In genomic region chr4:11597506-11597905, GRCh38 we compare ENCODE assay signal across 26 cellular contexts.
DNase-seq lines count a peak whose midpoint lies in the region; ATAC-seq, FAIRE-seq and TF ChIP-seq lines count a peak whose summit lies in the region.
"Had no signal": no experiment of that assay in that cellular context is flagged by ENCODE, and none has a peak within 500 bp of the region (broad histone marks: within the 10 kb centered on the region; RNA-seq: fewer than 3 reads in every experiment).

No MANE protein-coding gene starts in this region.

- peak overlapping the region in 3 of 4 donors; percentile 30 to 63 (median 38) for H3K27ac ChIP-seq in esophagus squamous epithelium
- H3K27ac ChIP-seq: coronary artery, KMS-11, left lung, thyroid gland had no signal

- H3K9me3 ChIP-seq in esophagus squamous epithelium, result no peaks in the 10 kb centered on the region
- H3K9me3 ChIP-seq: left lung, thyroid gland had no signal

- peaks cover 0 to 26% (median 4%) of the 10 kb centered on the region in 3 donors for H3K4me1 ChIP-seq in esophagus squamous epithelium
- H3K4me1 ChIP-seq: left lung, thyroid gland had no signal

- TF ChIP-seq CTCF in esophagus squamous epithelium (IDR thresholded peaks at IDR 0.05) (no peak), foreskin fibroblast (IDR thresholded peaks at IDR 0.05; ENCODE audit: low read depth, low read length) (no peak)

- H3K36me3 ChIP-seq in esophagus squamous epithelium, result no peaks in the 10 kb centered on the region
- H3K36me3 ChIP-seq: left lung, thyroid gland had no signal

- no peak for FAIRE-seq in GM12891 (lab: Jason Lieb, UNC)
- FAIRE-seq: H54, HTR-8/SVneo, small intestine had no signal

- intact Hi-C loops in esophagus squamous epithelium (cut with DNase I), result no loop called here

- DNase-seq in DMS153 treated with DMSO at 0.1 percent for 48 hours (lab: John Stamatoyannopoulos, UW; ENCODE audit: unreplicated experiment), result peak; percentile 17
- peak in 2 of 3 experiments; percentile 41 to 84 for DNase-seq in NCI-H1417 (lab: John Stamatoyannopoulos, UW)
- peak; percentile 93 for DNase-seq in NCI-H748 (lab: John Stamatoyannopoulos, UW; ENCODE audit: unreplicated experiment)
- no peak for DNase-seq in esophagus squamous epithelium (lab: John Stamatoyannopoulos, UW)
- no peak for DNase-seq in foreskin fibroblast
- DNase-seq in GM12891 (ENCODE audit: insufficient read length, low spot score), result no peak
- DNase-seq: activated CD4-positive, alpha-beta T cell treated with anti-CD3 and anti-CD28 coated beads, Interleukin-2, amount 10 ng/mL, durations not matched to agents 24 days and 14 days; CD4-positive, alpha-beta memory T cell; endodermal cell; head of caudate nucleus; left lung; NCI-H1048; NCI-H446 treated with DMSO at 0.1 percent for 48 hours; nephron progenitor cell; posterior cingulate gyrus; SHP77 treated with DMSO at 0.1 percent for 48 hours; small intestine; stimulated activated CD4-positive, alpha-beta T cell treated with anti-CD3 and anti-CD28 coated beads, Interleukin-2, amount 100 ng/mL, for 48 hours; stimulated activated naive CD4-positive, alpha-beta T cell treated with Interleukin-2 at 50 U/mL for 16 hours; thyroid gland had no signal

- no peak overlapping the region for H3K4me3 ChIP-seq in esophagus squamous epithelium
- H3K4me3 ChIP-seq in foreskin fibroblast (ENCODE audit: low read depth in 1 of 2, low read length in 2 of 2), result no peak overlapping the region
- H3K4me3 ChIP-seq: coronary artery, left lung, thyroid gland had no signal

- ATAC-seq in SK-N-SH treated with all-trans-retinoic acid at 6 μM for 48 hours, result no peak
- ATAC-seq: activated T-helper 17 cell treated with anti-CD3 and anti-CD28 coated beads, Interleukin-2, amount 50 U/mL, for 72 hours; left lung had no signal

- no peaks in the 10 kb centered on the region for H3K27me3 ChIP-seq in esophagus squamous epithelium
- H3K27me3 ChIP-seq: left lung, thyroid gland had no signal

- TF ChIP-seq POLR2A in esophagus squamous epithelium (IDR thresholded peaks at IDR 0.05) (no peak), GM12891 (IDR thresholded peaks at IDR 0.05; ENCODE audit: low read depth, low read length) (no peak)

- WGBS in esophagus squamous epithelium, 2 donors, result 42 to 48% methylated on average over 4 of the region's 4 CpGs

TF ChIP-seq in SK-N-SH treated with all-trans-retinoic acid at 6 μM for 48 hours, 23 proteins besides CTCF, POLR2A, EP300 and RAD21 (continues in another document):
- TF ChIP-seq ZFP30 (CRISPR knock-in tag; IDR thresholded peaks at IDR 0.05) (no peak), CSRNP3 (CRISPR knock-in tag; IDR thresholded peaks at IDR 0.05) (no peak), CREB5 (CRISPR knock-in tag; IDR thresholded peaks at IDR 0.05; ENCODE audit: low read depth) (no peak), TOX (CRISPR knock-in tag; IDR thresholded peaks at IDR 0.05; ENCODE audit: borderline replicate concordance) (no peak), POU6F1 (CRISPR knock-in tag; IDR thresholded peaks at IDR 0.05; ENCODE audit: borderline replicate concordance, low read depth) (no peak)

TF ChIP-seq in GM12891, 5 proteins besides CTCF, POLR2A, EP300 and RAD21:
- no peak for TF ChIP-seq PAX5 (IDR thresholded peaks at IDR 0.05; ENCODE audit: insufficient read depth, low read length, severe bottlenecking)
- TF ChIP-seq TAF1 (IDR thresholded peaks at IDR 0.05; ENCODE audit: low read depth, low read length), result no peak
- no peak for TF ChIP-seq SPI1 (IDR thresholded peaks at IDR 0.05; ENCODE audit: low read depth, low read length)
- no peak for TF ChIP-seq POLR2AphosphoS5 (IDR thresholded peaks at IDR 0.05; ENCODE audit: low read depth, low read length)

Comparison
In these comparisons a context has a peak if more than half of its experiments do, and no peak if none do; other contexts are left out.
1. DNase-seq: peak in DMS153 treated with DMSO at 0.1 percent for 48 hours (single experiment), NCI-H1417 (2 of 3) and NCI-H748 (single experiment); none in esophagus squamous epithelium (single experiment), foreskin fibroblast (0 of 2) and GM12891 (single experiment).